1 cellular context compared by ENCODE assay signal in genomic region chr1:151980287-151981177, GRCh38.
TF ChIP-seq lines count a peak whose summit lies in the region.

No MANE protein-coding gene starts in this region.

TF ChIP-seq in HEK293, 187 proteins besides CTCF, POLR2A, EP300 and RAD21 (continued from another document):
- TF ChIP-seq ATF2 (tag by site-specific recombination; IDR thresholded peaks at IDR 0.05; ENCODE audit: low read depth) (no peak), ZNF362 (tag by site-specific recombination; IDR thresholded peaks at IDR 0.05) (peak; percentile 21; the same call in 1 of the 2 replicates), ZNF544 (tag by site-specific recombination; IDR thresholded peaks at IDR 0.05) (no peak)
